In genomic region chr6:45049188-45049843, GRCh38 we compare ENCODE assay signal across 9 cellular contexts.
DNase-seq lines count a peak whose midpoint lies in the region; ATAC-seq and TF ChIP-seq lines count a peak whose summit lies in the region.
"Had no signal": no experiment of that assay in that cellular context is flagged by ENCODE, and none has a peak within 500 bp of the region (broad histone marks: within the 10 kb centered on the region; RNA-seq: fewer than 3 reads in every experiment).

No MANE protein-coding gene starts in this region.

- peaks cover 27% of the 10 kb centered on the region for H3K4me1 Mint-ChIP-seq in activated CD4-positive, alpha-beta T cell treated with anti-CD3 and anti-CD28 coated beads, Interleukin-2, amount 10 ng/mL, durations not matched to agents 24 days and 14 days

- ATAC-seq in sciatic nerve: peak; percentile 50
- no peak for ATAC-seq in GM19035 (IDR thresholded peaks at IDR 0.05; ENCODE audit: unreplicated experiment)

- intact Hi-C loops in activated CD4-positive, alpha-beta T cell treated with anti-CD3 and anti-CD28 coated beads, Interleukin-2, amount 10 ng/mL, durations not matched to agents 24 days and 14 days (cut with micrococcal nuclease): no loop called here
- intact Hi-C loops in sciatic nerve (cut with DNase I) (no loop called here), vagina (cut with DNase I) (no loop called here)

- peaks cover 6% of the 10 kb centered on the region for H3K36me3 Mint-ChIP-seq in activated CD4-positive, alpha-beta T cell treated with anti-CD3 and anti-CD28 coated beads, Interleukin-2, amount 10 ng/mL, durations not matched to agents 24 days and 14 days (ENCODE audit: low read depth)

- H3K36me3 ChIP-seq in vagina: no peaks in the 10 kb centered on the region

- no peaks in the 10 kb centered on the region for H3K27me3 Mint-ChIP-seq in activated CD4-positive, alpha-beta T cell treated with anti-CD3 and anti-CD28 coated beads, Interleukin-2, amount 10 ng/mL, durations not matched to agents 24 days and 14 days

- H3K9me3 Mint-ChIP-seq in activated CD4-positive, alpha-beta T cell treated with anti-CD3 and anti-CD28 coated beads, Interleukin-2, amount 10 ng/mL, durations not matched to agents 24 days and 14 days: peaks cover 4% of the 10 kb centered on the region

- H3K4me3 Mint-ChIP-seq in activated CD4-positive, alpha-beta T cell treated with anti-CD3 and anti-CD28 coated beads, Interleukin-2, amount 10 ng/mL, durations not matched to agents 24 days and 14 days: peak overlapping the region; percentile 36

- H3K9me3 ChIP-seq in vagina: no peaks in the 10 kb centered on the region

- H3K4me3 ChIP-seq in cardiac fibroblast (replicated peaks in 1 of 2; ENCODE audit: low read depth in 2 of 2, low read length in 2 of 2) (no peak overlapping the region), vagina (no peak overlapping the region)

- DNase-seq in activated CD4-positive, alpha-beta T cell treated with anti-CD3 and anti-CD28 coated beads, Interleukin-2, amount 10 ng/mL, durations not matched to agents 24 days and 14 days: no peak
- DNase-seq in activated CD4-positive, alpha-beta T cell treated with anti-CD3 and anti-CD28 coated beads for 1 hour: no peak
- peak; percentile 95 for DNase-seq in NOMO-1 treated with DMSO at 0.1 percent for 48 hours (lab: John Stamatoyannopoulos, UW; ENCODE audit: unreplicated experiment)
- peak; percentile 25 to 54 for DNase-seq in cardiac fibroblast (ENCODE audit: low read depth in 2 of 2)
- no peak for DNase-seq in sciatic nerve (ENCODE audit: low spot score)
- no peak for DNase-seq in NK-92 treated with Interleukin-12 subunit alpha and Interleukin-12 subunit beta, amount 100 ng/mL, for 24 hours (lab: John Stamatoyannopoulos, UW)
- no peak for DNase-seq in vagina (ENCODE audit: extremely low spot score in 2 of 2)

- H3K27ac ChIP-seq in vagina: no peak overlapping the region
- H3K27ac ChIP-seq: parathyroid adenoma had no signal

- peak overlapping the region; percentile 66 for H3K27ac Mint-ChIP-seq in activated CD4-positive, alpha-beta T cell treated with anti-CD3 and anti-CD28 coated beads, Interleukin-2, amount 10 ng/mL, durations not matched to agents 24 days and 14 days

- no peak for TF ChIP-seq CTCF in cardiac fibroblast (IDR thresholded peaks at IDR 0.05; ENCODE audit: low read depth, low read length)
- no peak for TF ChIP-seq CTCF in vagina (IDR thresholded peaks at IDR 0.05)

- no peaks in the 10 kb centered on the region for H3K4me1 ChIP-seq in vagina
- H3K4me1 ChIP-seq: parathyroid adenoma had no signal

- no peak for TF ChIP-seq POLR2A in vagina (IDR thresholded peaks at IDR 0.05)

- no peaks in the 10 kb centered on the region for H3K27me3 ChIP-seq in vagina

Comparison
In these comparisons a context has a peak if more than half of its experiments do, and no peak if none do; other contexts are left out.
1. DNase-seq: peak in NOMO-1 treated with DMSO at 0.1 percent for 48 hours (single experiment) and cardiac fibroblast (2 of 2); none in activated CD4-positive, alpha-beta T cell treated with anti-CD3 and anti-CD28 coated beads, Interleukin-2, amount 10 ng/mL, durations not matched to agents 24 days and 14 days (single experiment), activated CD4-positive, alpha-beta T cell treated with anti-CD3 and anti-CD28 coated beads for 1 hour (single experiment), sciatic nerve (single experiment), NK-92 treated with Interleukin-12 subunit alpha and Interleukin-12 subunit beta, amount 100 ng/mL, for 24 hours (single experiment) and vagina (0 of 2).